8 cellular contexts compared by ENCODE assay signal in the genomic region with DNA sequence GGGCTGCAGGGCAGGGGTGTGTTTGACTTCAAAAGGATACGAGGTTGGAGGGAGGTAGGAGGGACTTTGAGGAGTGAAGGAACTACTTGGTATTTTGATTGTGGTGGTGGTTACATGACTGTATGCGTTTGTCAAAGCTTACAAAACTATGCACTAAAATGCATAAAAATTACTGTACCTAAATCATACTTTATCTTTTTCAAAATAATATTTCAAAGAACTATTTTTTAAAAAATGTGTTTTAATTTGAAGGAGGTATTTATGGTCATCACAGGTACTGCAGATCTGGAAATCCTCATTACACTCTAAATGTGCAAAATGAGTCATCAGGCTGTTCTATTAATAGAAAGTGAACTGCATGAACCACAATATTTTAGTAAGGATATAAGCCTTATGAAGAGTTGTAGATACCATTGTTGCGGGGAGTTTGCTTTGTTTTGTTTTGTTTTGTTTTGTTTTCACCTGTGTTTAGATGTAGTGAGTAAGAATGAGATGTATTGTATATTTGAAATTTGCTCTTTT.
A peak's percentile ranks its signal among the peaks of the same experiment; 100 is the strongest.
DNase-seq lines count a peak whose midpoint lies in the region; ATAC-seq and TF ChIP-seq lines count a peak whose summit lies in the region.

No MANE protein-coding gene starts in this region.

- no peaks in the 10 kb centered on the region for H3K9me3 ChIP-seq in Karpas-422 (ENCODE audit: low read length)
- H3K9me3 ChIP-seq in osteoblast (ENCODE audit: low read depth, low read length) = no peaks in the 10 kb centered on the region

- no peak for TF ChIP-seq CTCF in cardiac fibroblast (IDR thresholded peaks at IDR 0.05; ENCODE audit: low read depth, low read length)
- TF ChIP-seq CTCF in osteoblast (IDR thresholded peaks at IDR 0.05; ENCODE audit: extremely low read depth, low read depth, low read length) = no peak
- TF ChIP-seq CTCF in glutamatergic neuron (IDR thresholded peaks at IDR 0.05; ENCODE audit: partially characterized antibody, unreplicated experiment) = no peak

- H4K20me1 ChIP-seq in Karpas-422 (ENCODE audit: insufficient read depth, low read depth, low read length) (no peaks in the 10 kb centered on the region), osteoblast (ENCODE audit: insufficient read depth, low read length) (no peaks in the 10 kb centered on the region)

- no peak overlapping the region for H3K9ac ChIP-seq in Karpas-422 (ENCODE audit: low read length)

- no peaks in the 10 kb centered on the region for H3K27me3 Mint-ChIP-seq in glutamatergic neuron (ENCODE audit: unreplicated experiment)

- H3K4me2 ChIP-seq in Karpas-422 (ENCODE audit: low read depth, low read length, poor library complexity, severe bottlenecking) (no peak overlapping the region), osteoblast (ENCODE audit: insufficient read depth, low read length) (peak overlapping the region; percentile 42)

- peak; percentile 24 for DNase-seq in Daoy (ENCODE audit: low read depth)
- DNase-seq in Karpas-422 = peak; percentile 42
- peak; percentile 60 to 69 for DNase-seq in cardiac fibroblast (ENCODE audit: low read depth in 2 of 2)
- peak; percentile 78 for DNase-seq in osteoblast (ENCODE audit: insufficient read length, low spot score, missing footprints)
- DNase-seq in NCI-H524 (lab: John Stamatoyannopoulos, UW) = no peak
- no peak for DNase-seq in NCI-H1105 treated with DMSO at 0.1 percent for 48 hours (lab: John Stamatoyannopoulos, UW)
- no peak for DNase-seq in glutamatergic neuron

- H3K79me2 ChIP-seq in Karpas-422 (ENCODE audit: low read length) (no peaks in the 10 kb centered on the region), osteoblast (ENCODE audit: insufficient read depth, low read length) (no peaks in the 10 kb centered on the region)

- peak; percentile 55 for ATAC-seq in GM21526 (IDR thresholded peaks at IDR 0.05; ENCODE audit: low FRiP score, unreplicated experiment)

- H3K4me3 Mint-ChIP-seq in glutamatergic neuron (ENCODE audit: unreplicated experiment) = no peak overlapping the region

- no peaks in the 10 kb centered on the region for H3K9me3 Mint-ChIP-seq in glutamatergic neuron (ENCODE audit: unreplicated experiment)

- H3K9me2 ChIP-seq in Karpas-422 (replicated peaks; ENCODE audit: insufficient read depth, low read length) = no peaks in the 10 kb centered on the region

- H2AFZ ChIP-seq in Karpas-422 (ENCODE audit: low read length) (no peak overlapping the region), osteoblast (ENCODE audit: low read length) (no peak overlapping the region)

- H3K36me3 ChIP-seq in Karpas-422 (ENCODE audit: insufficient read depth, low read length) (no peaks in the 10 kb centered on the region), osteoblast (ENCODE audit: insufficient read depth, low read length) (no peaks in the 10 kb centered on the region)

- H3K27ac Mint-ChIP-seq in glutamatergic neuron (ENCODE audit: unreplicated experiment) = no peak overlapping the region

- H3K4me3 ChIP-seq in Karpas-422 (ENCODE audit: low read length) (no peak overlapping the region), cardiac fibroblast (replicated peaks in 1 of 2; ENCODE audit: low read depth in 2 of 2, low read length in 2 of 2) (no peak overlapping the region), osteoblast (ENCODE audit: insufficient read depth, low read length) (no peak overlapping the region)

- H3K27ac ChIP-seq in Karpas-422 (ENCODE audit: low read length) (no peak overlapping the region), osteoblast (ENCODE audit: low read depth, low read length) (no peak overlapping the region)

- H3K4me1 ChIP-seq in Karpas-422 (ENCODE audit: low read length) = no peaks in the 10 kb centered on the region
- H3K4me1 ChIP-seq in osteoblast (ENCODE audit: insufficient read depth, low read length) = peaks cover 9% of the 10 kb centered on the region

- no peaks in the 10 kb centered on the region for H3K36me3 Mint-ChIP-seq in glutamatergic neuron (ENCODE audit: unreplicated experiment)

- H3K27me3 ChIP-seq in Karpas-422 (ENCODE audit: low read length) (no peaks in the 10 kb centered on the region), osteoblast (ENCODE audit: insufficient read depth, low read length) (no peaks in the 10 kb centered on the region)

- H3K4me1 Mint-ChIP-seq in glutamatergic neuron (ENCODE audit: low read depth, unreplicated experiment) = no peaks in the 10 kb centered on the region

Comparison
In these comparisons a context has a peak if more than half of its experiments do, and no peak if none do; other contexts are left out.
1. DNase-seq: peak in Daoy (single experiment), Karpas-422 (single experiment), cardiac fibroblast (2 of 2) and osteoblast (single experiment); none in NCI-H524 (0 of 2), NCI-H1105 treated with DMSO at 0.1 percent for 48 hours (single experiment) and glutamatergic neuron (single experiment).